ENCODE assay signal across 1 cellular context in the genomic region with DNA sequence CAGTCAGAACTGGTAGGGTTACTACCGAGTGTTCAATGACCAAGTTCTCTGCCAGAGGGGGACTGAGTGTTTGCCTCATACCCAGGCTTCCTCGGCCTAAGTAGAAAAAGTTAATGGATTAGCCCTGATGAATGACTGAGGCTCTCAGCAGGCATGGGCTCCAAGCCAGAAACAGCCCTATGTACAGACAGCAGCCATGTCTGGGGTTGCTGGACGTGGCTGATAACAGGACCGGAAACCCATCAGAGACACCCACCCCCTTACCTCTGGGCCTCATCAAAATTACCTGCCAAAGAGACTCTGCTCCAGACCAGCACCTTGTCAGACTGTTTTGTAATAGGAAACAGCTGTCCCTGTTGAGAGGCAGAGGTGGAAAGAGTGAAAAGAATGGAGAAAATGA.
TF ChIP-seq lines count a peak whose summit lies in the region.

No MANE protein-coding gene starts in this region.

TF ChIP-seq in GM23338, 12 proteins besides CTCF, POLR2A, EP300 and RAD21 (continued from another document):
- TF ChIP-seq, protein P1, sequence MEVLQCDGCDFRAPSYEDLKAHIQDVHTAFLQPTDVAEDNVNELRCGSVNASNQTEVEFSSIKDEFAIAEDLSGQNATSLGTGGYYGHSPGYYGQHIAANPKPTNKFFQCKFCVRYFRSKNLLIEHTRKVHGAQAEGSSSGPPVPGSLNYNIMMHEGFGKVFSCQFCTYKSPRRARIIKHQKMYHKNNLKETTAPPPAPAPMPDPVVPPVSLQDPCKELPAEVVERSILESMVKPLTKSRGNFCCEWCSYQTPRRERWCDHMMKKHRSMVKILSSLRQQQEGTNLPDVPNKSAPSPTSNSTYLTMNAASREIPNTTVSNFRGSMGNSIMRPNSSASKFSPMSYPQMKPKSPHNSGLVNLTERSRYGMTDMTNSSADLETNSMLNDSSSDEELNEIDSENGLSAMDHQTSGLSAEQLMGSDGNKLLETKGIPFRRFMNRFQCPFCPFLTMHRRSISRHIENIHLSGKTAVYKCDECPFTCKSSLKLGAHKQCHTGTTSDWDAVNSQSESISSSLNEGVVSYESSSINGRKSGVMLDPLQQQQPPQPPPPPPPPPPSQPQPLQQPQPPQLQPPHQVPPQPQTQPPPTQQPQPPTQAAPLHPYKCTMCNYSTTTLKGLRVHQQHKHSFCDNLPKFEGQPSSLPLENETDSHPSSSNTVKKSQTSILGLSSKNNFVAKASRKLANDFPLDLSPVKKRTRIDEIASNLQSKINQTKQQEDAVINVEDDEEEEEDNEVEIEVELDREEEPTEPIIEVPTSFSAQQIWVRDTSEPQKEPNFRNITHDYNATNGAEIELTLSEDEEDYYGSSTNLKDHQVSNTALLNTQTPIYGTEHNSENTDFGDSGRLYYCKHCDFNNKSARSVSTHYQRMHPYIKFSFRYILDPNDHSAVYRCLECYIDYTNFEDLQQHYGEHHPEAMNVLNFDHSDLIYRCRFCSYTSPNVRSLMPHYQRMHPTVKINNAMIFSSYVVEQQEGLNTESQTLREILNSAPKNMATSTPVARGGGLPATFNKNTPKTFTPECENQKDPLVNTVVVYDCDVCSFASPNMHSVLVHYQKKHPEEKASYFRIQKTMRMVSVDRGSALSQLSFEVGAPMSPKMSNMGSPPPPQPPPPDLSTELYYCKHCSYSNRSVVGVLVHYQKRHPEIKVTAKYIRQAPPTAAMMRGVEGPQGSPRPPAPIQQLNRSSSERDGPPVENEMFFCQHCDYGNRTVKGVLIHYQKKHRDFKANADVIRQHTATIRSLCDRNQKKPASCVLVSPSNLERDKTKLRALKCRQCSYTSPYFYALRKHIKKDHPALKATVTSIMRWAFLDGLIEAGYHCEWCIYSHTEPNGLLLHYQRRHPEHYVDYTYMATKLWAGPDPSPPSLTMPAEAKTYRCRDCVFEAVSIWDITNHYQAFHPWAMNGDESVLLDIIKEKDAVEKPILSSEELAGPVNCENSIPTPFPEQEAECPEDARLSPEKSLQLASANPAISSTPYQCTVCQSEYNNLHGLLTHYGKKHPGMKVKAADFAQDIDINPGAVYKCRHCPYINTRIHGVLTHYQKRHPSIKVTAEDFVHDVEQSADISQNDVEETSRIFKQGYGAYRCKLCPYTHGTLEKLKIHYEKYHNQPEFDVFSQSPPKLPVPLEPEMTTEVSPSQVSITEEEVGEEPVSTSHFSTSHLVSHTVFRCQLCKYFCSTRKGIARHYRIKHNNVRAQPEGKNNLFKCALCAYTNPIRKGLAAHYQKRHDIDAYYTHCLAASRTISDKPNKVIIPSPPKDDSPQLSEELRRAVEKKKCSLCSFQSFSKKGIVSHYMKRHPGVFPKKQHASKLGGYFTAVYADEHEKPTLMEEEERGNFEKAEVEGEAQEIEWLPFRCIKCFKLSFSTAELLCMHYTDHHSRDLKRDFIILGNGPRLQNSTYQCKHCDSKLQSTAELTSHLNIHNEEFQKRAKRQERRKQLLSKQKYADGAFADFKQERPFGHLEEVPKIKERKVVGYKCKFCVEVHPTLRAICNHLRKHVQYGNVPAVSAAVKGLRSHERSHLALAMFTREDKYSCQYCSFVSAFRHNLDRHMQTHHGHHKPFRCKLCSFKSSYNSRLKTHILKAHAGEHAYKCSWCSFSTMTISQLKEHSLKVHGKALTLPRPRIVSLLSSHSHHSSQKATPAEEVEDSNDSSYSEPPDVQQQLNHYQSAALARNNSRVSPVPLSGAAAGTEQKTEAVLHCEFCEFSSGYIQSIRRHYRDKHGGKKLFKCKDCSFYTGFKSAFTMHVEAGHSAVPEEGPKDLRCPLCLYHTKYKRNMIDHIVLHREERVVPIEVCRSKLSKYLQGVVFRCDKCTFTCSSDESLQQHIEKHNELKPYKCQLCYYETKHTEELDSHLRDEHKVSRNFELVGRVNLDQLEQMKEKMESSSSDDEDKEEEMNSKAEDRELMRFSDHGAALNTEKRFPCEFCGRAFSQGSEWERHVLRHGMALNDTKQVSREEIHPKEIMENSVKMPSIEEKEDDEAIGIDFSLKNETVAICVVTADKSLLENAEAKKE (CRISPR knock-in tag; IDR thresholded peaks at IDR 0.05) = no peak
- TF ChIP-seq ZNF331 (CRISPR knock-in tag; IDR thresholded peaks at IDR 0.05; ENCODE audit: low read depth) (no peak), POLR2AphosphoS5 (IDR thresholded peaks at IDR 0.05; ENCODE audit: low read depth) (no peak), ZNF114 (CRISPR knock-in tag; IDR thresholded peaks at IDR 0.05) (no peak), EZH2 (IDR thresholded peaks at IDR 0.05; ENCODE audit: low read depth, unreplicated experiment) (no peak)
- TF ChIP-seq, protein P2, sequence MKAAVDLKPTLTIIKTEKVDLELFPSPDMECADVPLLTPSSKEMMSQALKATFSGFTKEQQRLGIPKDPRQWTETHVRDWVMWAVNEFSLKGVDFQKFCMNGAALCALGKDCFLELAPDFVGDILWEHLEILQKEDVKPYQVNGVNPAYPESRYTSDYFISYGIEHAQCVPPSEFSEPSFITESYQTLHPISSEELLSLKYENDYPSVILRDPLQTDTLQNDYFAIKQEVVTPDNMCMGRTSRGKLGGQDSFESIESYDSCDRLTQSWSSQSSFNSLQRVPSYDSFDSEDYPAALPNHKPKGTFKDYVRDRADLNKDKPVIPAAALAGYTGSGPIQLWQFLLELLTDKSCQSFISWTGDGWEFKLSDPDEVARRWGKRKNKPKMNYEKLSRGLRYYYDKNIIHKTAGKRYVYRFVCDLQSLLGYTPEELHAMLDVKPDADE (IDR thresholded peaks at IDR 0.05) = no peak
